33 cellular contexts compared by ENCODE assay signal in the genomic region with DNA sequence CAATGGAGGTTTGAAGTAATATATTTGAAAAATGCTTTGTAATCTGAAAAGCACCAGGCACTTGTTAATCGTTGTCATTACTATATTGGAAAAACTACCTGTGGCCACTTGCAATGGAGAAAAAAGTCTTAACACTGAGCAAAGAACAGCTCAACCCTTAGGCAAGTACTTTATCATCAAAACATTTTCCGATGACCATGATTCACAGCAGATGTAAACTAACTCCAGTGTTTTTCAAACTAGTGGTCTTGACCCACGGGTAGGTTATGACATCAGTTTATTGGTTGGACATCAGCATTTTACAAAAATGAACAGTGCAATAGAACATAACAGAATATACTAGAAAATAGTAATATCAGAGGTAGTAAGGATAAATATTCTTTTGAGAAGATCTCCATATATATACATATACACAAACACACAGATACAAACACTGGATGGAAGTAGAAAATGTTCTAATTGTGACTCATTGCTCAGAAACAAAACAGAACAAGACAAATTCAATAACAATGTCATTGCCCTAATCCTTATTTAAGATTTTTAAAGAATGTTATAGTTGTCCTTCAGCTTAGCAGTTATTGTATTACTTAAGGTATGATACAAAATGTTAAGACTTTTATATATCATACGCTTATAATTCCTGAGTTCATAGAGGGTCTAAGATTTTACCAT.
DNase-seq lines count a peak whose midpoint lies in the region; ATAC-seq, FAIRE-seq and TF ChIP-seq lines count a peak whose summit lies in the region.
"Had no signal": no experiment of that assay in that cellular context is flagged by ENCODE, and none has a peak within 500 bp of the region (broad histone marks: within the 10 kb centered on the region; RNA-seq: fewer than 3 reads in every experiment).

No MANE protein-coding gene starts in this region.

- peak; percentile 34 for FAIRE-seq in astrocyte (lab: Jason Lieb, UNC)
- FAIRE-seq: colon, GM18507, HepG2, RCC 7860 had no signal

- no peak overlapping the region for H3K4me2 ChIP-seq in astrocyte (ENCODE audit: low read length)

- H3K36me3 Mint-ChIP-seq in astrocyte (ENCODE audit: low read depth, unreplicated experiment) (no peaks in the 10 kb centered on the region), chondrocyte (ENCODE audit: low read depth) (no peaks in the 10 kb centered on the region)
- no peaks in the 10 kb centered on the region for H3K36me3 Mint-ChIP-seq in naive thymus-derived CD8-positive, alpha-beta T cell
- H3K36me3 Mint-ChIP-seq: activated CD4-positive, alpha-beta memory T cell treated with anti-CD3 and anti-CD28 coated beads for 36 hours; brain; naive thymus-derived CD4-positive, alpha-beta T cell; stimulated activated memory B cell treated with anti-CD40 and anti-IgM and Interleukin-4, amounts not matched to agents 10 μg/mL and 1 μg/mL and 100 μg/mL, for 72 hours had no signal

- H4K20me1 ChIP-seq in astrocyte (ENCODE audit: insufficient read depth, low read length): no peaks in the 10 kb centered on the region

- H3K4me1 Mint-ChIP-seq in astrocyte (ENCODE audit: low read depth, unreplicated experiment): peaks cover 10% of the 10 kb centered on the region
- no peaks in the 10 kb centered on the region for H3K4me1 Mint-ChIP-seq in naive thymus-derived CD8-positive, alpha-beta T cell
- peaks cover 15% of the 10 kb centered on the region for H3K4me1 Mint-ChIP-seq in chondrocyte (ENCODE audit: low read depth)
- H3K4me1 Mint-ChIP-seq: stimulated activated memory B cell treated with anti-CD40 and anti-IgM and Interleukin-4, amounts not matched to agents 10 μg/mL and 1 μg/mL and 100 μg/mL, for 72 hours had no signal

- H3K27ac ChIP-seq in astrocyte (ENCODE audit: low read depth, low read length) (no peak overlapping the region), lower lobe of right lung (no peak overlapping the region)
- H3K27ac ChIP-seq: gastrocnemius medialis, psoas muscle, transverse colon had no signal

- peak; percentile 49 for DNase-seq in ELR (ENCODE audit: low read depth)
- no peak for DNase-seq in astrocyte (ENCODE audit: low read depth)
- DNase-seq in fibroblast of gingiva (ENCODE audit: low read depth): peak; percentile 42
- DNase-seq in renal cortical epithelial cell (ENCODE audit: low read depth): peak; percentile 51
- DNase-seq in naive thymus-derived CD8-positive, alpha-beta T cell: no peak
- no peak for DNase-seq in lower lobe of right lung
- no peak for DNase-seq in chondrocyte (ENCODE audit: low spot score)
- DNase-seq: activated CD4-positive, alpha-beta memory T cell treated with anti-CD3 and anti-CD28 coated beads for 36 hours; activated CD4-positive, alpha-beta T cell treated with anti-CD3 and anti-CD28 coated beads for 1 hour; activated CD8-positive, alpha-beta memory T cell treated with anti-CD3 and anti-CD28 coated beads, Interleukin-2, amount 50 U/mL, for 4 hours; activated naive CD4-positive, alpha-beta T cell treated with Interleukin-2 at 50 U/mL for 16 hours; Calu3; DND-41; gastrocnemius medialis; H7; Karpas-422; kidney glomerular epithelial cell; naive thymus-derived CD4-positive, alpha-beta T cell; NCI-H1417 treated with DMSO at 0.1 percent for 48 hours; NCI-H2081 treated with DMSO at 0.1 percent for 48 hours; NCI-H446 treated with DMSO at 0.1 percent for 48 hours; NCI-H774; nucleus accumbens; psoas muscle; SHP77 treated with DMSO at 0.1 percent for 48 hours; transverse colon had no signal

- H3K4me1 ChIP-seq in astrocyte (ENCODE audit: insufficient read depth, low read length): no peaks in the 10 kb centered on the region
- H3K4me1 ChIP-seq in lower lobe of right lung: no peaks in the 10 kb centered on the region
- H3K4me1 ChIP-seq: gastrocnemius medialis, transverse colon had no signal

- POLR2A ChIA-PET in naive thymus-derived CD8-positive, alpha-beta T cell (lab: Charles Lee): no interaction called here

- H3K9me3 Mint-ChIP-seq in astrocyte (ENCODE audit: unreplicated experiment) (no peaks in the 10 kb centered on the region), chondrocyte (ENCODE audit: low read depth) (no peaks in the 10 kb centered on the region)
- H3K9me3 Mint-ChIP-seq in naive thymus-derived CD8-positive, alpha-beta T cell: no peaks in the 10 kb centered on the region
- H3K9me3 Mint-ChIP-seq: activated CD4-positive, alpha-beta memory T cell treated with anti-CD3 and anti-CD28 coated beads for 36 hours; brain; naive thymus-derived CD4-positive, alpha-beta T cell; stimulated activated memory B cell treated with anti-CD40 and anti-IgM and Interleukin-4, amounts not matched to agents 10 μg/mL and 1 μg/mL and 100 μg/mL, for 72 hours; T-helper 2 cell treated with Interferon-gamma antibody and Interleukin-4, amounts not matched to agents 5 μg/mL and 100 μg/mL, for 36 hours had no signal

- H3K9ac ChIP-seq in astrocyte (ENCODE audit: low read length): no peak overlapping the region

- TF ChIP-seq CTCF in astrocyte (IDR thresholded peaks at IDR 0.05; ENCODE audit: insufficient read depth, low read depth, low read length): no peak
- no peak for TF ChIP-seq CTCF in lower lobe of right lung (IDR thresholded peaks at IDR 0.05)
- TF ChIP-seq CTCF in chondrocyte (IDR thresholded peaks at IDR 0.05): no peak

- no peaks in the 10 kb centered on the region for H3K9me3 ChIP-seq in astrocyte (ENCODE audit: insufficient read depth, low read depth, low read length)
- H3K9me3 ChIP-seq in lower lobe of right lung: no peaks in the 10 kb centered on the region
- H3K9me3 ChIP-seq: gastrocnemius medialis, psoas muscle, transverse colon had no signal

- H3K27me3 Mint-ChIP-seq in astrocyte (ENCODE audit: low read depth, unreplicated experiment) (no peaks in the 10 kb centered on the region), chondrocyte (ENCODE audit: low read depth) (no peaks in the 10 kb centered on the region)
- peaks cover 0 to 2% (median 0%) of the 10 kb centered on the region in 5 donors for H3K27me3 Mint-ChIP-seq in naive thymus-derived CD8-positive, alpha-beta T cell
- H3K27me3 Mint-ChIP-seq: brain; naive thymus-derived CD4-positive, alpha-beta T cell; stimulated activated memory B cell treated with anti-CD40 and anti-IgM and Interleukin-4, amounts not matched to agents 10 μg/mL and 1 μg/mL and 100 μg/mL, for 72 hours had no signal

- H3K27ac Mint-ChIP-seq in astrocyte (ENCODE audit: unreplicated experiment): no peak overlapping the region
- no peak overlapping the region for H3K27ac Mint-ChIP-seq in naive thymus-derived CD8-positive, alpha-beta T cell
- H3K27ac Mint-ChIP-seq in chondrocyte (ENCODE audit: unreplicated experiment): no peak overlapping the region
- H3K27ac Mint-ChIP-seq: activated CD4-positive, alpha-beta memory T cell treated with anti-CD3 and anti-CD28 coated beads for 36 hours; brain; naive thymus-derived CD4-positive, alpha-beta T cell; stimulated activated memory B cell treated with anti-CD40 and anti-IgM and Interleukin-4, amounts not matched to agents 10 μg/mL and 1 μg/mL and 100 μg/mL, for 72 hours; T-helper 2 cell treated with Interferon-gamma antibody and Interleukin-4, amounts not matched to agents 5 μg/mL and 100 μg/mL, for 36 hours had no signal

- H3K4me3 ChIP-seq in astrocyte (ENCODE audit: insufficient read depth, low read depth, low read length): no peak overlapping the region
- no peak overlapping the region for H3K4me3 ChIP-seq in lower lobe of right lung
- H3K4me3 ChIP-seq: gastrocnemius medialis, psoas muscle, transverse colon had no signal

- no peaks in the 10 kb centered on the region for H3K27me3 ChIP-seq in astrocyte (ENCODE audit: insufficient read depth, low read length)
- no peaks in the 10 kb centered on the region for H3K27me3 ChIP-seq in lower lobe of right lung (ENCODE audit: low read depth)
- H3K27me3 ChIP-seq: gastrocnemius medialis, transverse colon had no signal

- H3K79me2 ChIP-seq in astrocyte (ENCODE audit: insufficient read depth, low read length): no peaks in the 10 kb centered on the region

- ATAC-seq in naive thymus-derived CD8-positive, alpha-beta T cell: no peak
- no peak for ATAC-seq in lower lobe of right lung
- ATAC-seq: gastrocnemius medialis; naive thymus-derived CD4-positive, alpha-beta T cell; psoas muscle; stimulated activated memory B cell treated with anti-CD40 and anti-IgM and Interleukin-4, amounts not matched to agents 10 μg/mL and 1 μg/mL and 100 μg/mL, for 72 hours had no signal

- no peak overlapping the region for H2AFZ ChIP-seq in astrocyte (ENCODE audit: low read depth, low read length)

- no peaks in the 10 kb centered on the region for H3K36me3 ChIP-seq in astrocyte (ENCODE audit: insufficient read depth, low read length)
- H3K36me3 ChIP-seq in lower lobe of right lung: no peaks in the 10 kb centered on the region
- H3K36me3 ChIP-seq: gastrocnemius medialis, transverse colon had no signal

- no peak overlapping the region for H3K4me3 Mint-ChIP-seq in astrocyte (ENCODE audit: unreplicated experiment)
- no peak overlapping the region for H3K4me3 Mint-ChIP-seq in naive thymus-derived CD8-positive, alpha-beta T cell
- H3K4me3 Mint-ChIP-seq in chondrocyte (ENCODE audit: unreplicated experiment): no peak overlapping the region
- H3K4me3 Mint-ChIP-seq: activated CD4-positive, alpha-beta memory T cell treated with anti-CD3 and anti-CD28 coated beads for 36 hours; brain; naive thymus-derived CD4-positive, alpha-beta T cell; stimulated activated memory B cell treated with anti-CD40 and anti-IgM and Interleukin-4, amounts not matched to agents 10 μg/mL and 1 μg/mL and 100 μg/mL, for 72 hours; T-helper 2 cell treated with Interferon-gamma antibody and Interleukin-4, amounts not matched to agents 5 μg/mL and 100 μg/mL, for 36 hours had no signal

- intact Hi-C loops in lower lobe of right lung (cut with DNase I): no loop called here

Comparison
In these comparisons a context has a peak if more than half of its experiments do, and no peak if none do; other contexts are left out.
1. DNase-seq: peak in ELR (single experiment), fibroblast of gingiva (single experiment) and renal cortical epithelial cell (single experiment); none in astrocyte (single experiment), naive thymus-derived CD8-positive, alpha-beta T cell (0 of 10), lower lobe of right lung (single experiment) and chondrocyte (single experiment).